In genomic region chr15:40650479-40650878, GRCh38 we compare ENCODE assay signal across 20 cellular contexts. TPM values are rescaled to one million over a fixed set of nuclear protein-coding genes. Genes with fewer than 3 reads are reported as not detected.
A peak's percentile ranks its signal among the peaks of the same experiment; 100 is the strongest.
DNase-seq lines count a peak whose midpoint lies in the region; ATAC-seq and TF ChIP-seq lines count a peak whose summit lies in the region.
"Had no signal": no experiment of that assay in that cellular context is flagged by ENCODE, and none has a peak within 500 bp of the region (broad histone marks: within the 10 kb centered on the region; RNA-seq: fewer than 3 reads in every experiment).

No MANE protein-coding gene starts in this region.

- H3K4me1 ChIP-seq in endodermal cell (ENCODE audit: control insufficient read depth, insufficient read depth, low read length), result no peaks in the 10 kb centered on the region

- H3K27me3 ChIP-seq in endodermal cell (ENCODE audit: control insufficient read depth, insufficient read depth, low read length, poor library complexity, severe bottlenecking), result no peaks in the 10 kb centered on the region

- H3K27ac ChIP-seq in endodermal cell (ENCODE audit: low read depth, low read length), result no peak overlapping the region

- no peaks in the 10 kb centered on the region for H3K9me3 Mint-ChIP-seq in activated naive CD4-positive, alpha-beta T cell treated with anti-CD3 and anti-CD28 coated beads, Interleukin-2, amount 10 ng/mL, durations not matched to agents 7 days and 5 days
- H3K9me3 Mint-ChIP-seq in endodermal cell (no peaks in the 10 kb centered on the region), naive B cell (no peaks in the 10 kb centered on the region)

- no peaks in the 10 kb centered on the region for H3K27me3 Mint-ChIP-seq in activated naive CD4-positive, alpha-beta T cell treated with anti-CD3 and anti-CD28 coated beads, Interleukin-2, amount 10 ng/mL, durations not matched to agents 7 days and 5 days
- H3K27me3 Mint-ChIP-seq in endodermal cell (ENCODE audit: insufficient read depth) (no peaks in the 10 kb centered on the region), naive B cell (no peaks in the 10 kb centered on the region)

- ATAC-seq in naive B cell (ENCODE audit: low read depth in 2 of 2) (no peak), GM18511 (IDR thresholded peaks at IDR 0.05; ENCODE audit: unreplicated experiment) (no peak), HG03196 (IDR thresholded peaks at IDR 0.05; ENCODE audit: unreplicated experiment) (no peak)
- ATAC-seq: GM12878 had no signal

- no peaks in the 10 kb centered on the region for H3K9me3 ChIP-seq in endodermal cell (ENCODE audit: control insufficient read depth, low read length)

- peaks cover 47% of the 10 kb centered on the region for H3K36me3 Mint-ChIP-seq in activated naive CD4-positive, alpha-beta T cell treated with anti-CD3 and anti-CD28 coated beads, Interleukin-2, amount 10 ng/mL, durations not matched to agents 7 days and 5 days
- H3K36me3 Mint-ChIP-seq in endodermal cell (ENCODE audit: low read depth) (peaks cover 10% of the 10 kb centered on the region), naive B cell (no peaks in the 10 kb centered on the region)

- no peaks in the 10 kb centered on the region for H3K4me1 Mint-ChIP-seq in activated naive CD4-positive, alpha-beta T cell treated with anti-CD3 and anti-CD28 coated beads, Interleukin-2, amount 10 ng/mL, durations not matched to agents 7 days and 5 days
- H3K4me1 Mint-ChIP-seq in endodermal cell (peaks cover 18% of the 10 kb centered on the region), naive B cell (peaks cover 9 to 12% (median 9%) of the 10 kb centered on the region in 3 donors)

- H3K9ac ChIP-seq in endodermal cell (ENCODE audit: extremely low read depth, low read length, poor library complexity, severe bottlenecking), result no peak overlapping the region

- CTCF ChIA-PET in activated naive CD4-positive, alpha-beta T cell treated with anti-CD3 and anti-CD28 coated beads, Interleukin-2, amount 10 ng/mL, durations not matched to agents 7 days and 5 days (lab: Charles Lee), result interaction anchor here (0.7 to 0.9 kb wide), 2 partner anchors 10 to 94 kb away, joined by 3 read pairs; no protein-coding TSS in a partner anchor

- no peak overlapping the region for H3K4me3 Mint-ChIP-seq in activated naive CD4-positive, alpha-beta T cell treated with anti-CD3 and anti-CD28 coated beads, Interleukin-2, amount 10 ng/mL, durations not matched to agents 7 days and 5 days
- H3K4me3 Mint-ChIP-seq in endodermal cell (no peak overlapping the region), naive B cell (peak overlapping the region in 2 of 8 donors; percentile 72 to 75)

- peak overlapping the region; percentile 65 for H3K4me3 ChIP-seq in endodermal cell (ENCODE audit: low read length)
- H3K4me3 ChIP-seq: GM12878 had no signal

- peak overlapping the region; percentile 15 for H3K27ac Mint-ChIP-seq in activated naive CD4-positive, alpha-beta T cell treated with anti-CD3 and anti-CD28 coated beads, Interleukin-2, amount 10 ng/mL, durations not matched to agents 7 days and 5 days
- H3K27ac Mint-ChIP-seq in endodermal cell (no peak overlapping the region), naive B cell (peak overlapping the region in 4 of 6 donors; percentile 46 to 92 (median 86))

- no peak for DNase-seq in activated naive CD4-positive, alpha-beta T cell treated with anti-CD3 and anti-CD28 coated beads, Interleukin-2, amount 10 ng/mL, durations not matched to agents 7 days and 5 days
- DNase-seq in activated naive CD4-positive, alpha-beta T cell treated with anti-CD3 and anti-CD28 coated beads, Interleukin-2, amount 50 U/mL, for 16 hours, result no peak
- no peak for DNase-seq in endodermal cell
- DNase-seq in naive B cell, result no peak
- no peak for DNase-seq in NCI-H2081 treated with DMSO at 0.1 percent for 48 hours (lab: John Stamatoyannopoulos, UW)
- DNase-seq: C1 segment of cervical spinal cord, DMS 273 treated with DMSO at 0.1 percent for 48 hours, GDM1, GOT3, IMR-90, Kasumi-1, NCI-H1105, NCI-H1694 treated with DMSO at 0.1 percent for 48 hours, NCI-H345, NCI-H526, OCI-M1, RPMI8226 had no signal

- no peak for TF ChIP-seq CTCF in endodermal cell (conservative IDR thresholded peaks at IDR 0.05)

- peaks cover 33% of the 10 kb centered on the region for H3K36me3 ChIP-seq in endodermal cell (ENCODE audit: control insufficient read depth, insufficient read depth, low read length)

RNA-seq across cellular contexts. Expression of gene RAD51, which starts 44.5 kb away (rescaled TPM):
- total RNA-seq in endodermal cell, result 10 to 100 TPM; 34.1 to 50.9 TPM
- 21.4 TPM for polyA plus RNA-seq in endodermal cell (2013, experiment 1 of 2)
- polyA plus RNA-seq in endodermal cell (2013, experiment 2 of 2), result 22.0 TPM
- 1 to 10 TPM in 2 of 6 donors, under 1 TPM in 3, not detected in 1; 0.28 to 1.8 (median 0.85) TPM for polyA plus RNA-seq in naive B cell (ENCODE audit: low read depth in 6 of 6)

RNA-seq across cellular contexts. Expression of gene KNL1, which starts 56.4 kb away (rescaled TPM):
- total RNA-seq in endodermal cell, result 10 to 100 TPM; 17.6 to 32.6 TPM
- polyA plus RNA-seq in endodermal cell (2013, experiment 1 of 2), result 35.7 TPM
- 40.8 TPM for polyA plus RNA-seq in endodermal cell (2013, experiment 2 of 2)
- 1 to 10 TPM in 5 of 6 donors, under 1 TPM in 1; 0.96 to 2.1 (median 1.5) TPM for polyA plus RNA-seq in naive B cell (ENCODE audit: low read depth in 6 of 6)
